ENCODE assay signal across 8 cellular contexts in genomic region chr16:55236655-55237054, GRCh38.
"Had no signal": no experiment of that assay in that cellular context is flagged by ENCODE, and none has a peak within 500 bp of the region (broad histone marks: within the 10 kb centered on the region; RNA-seq: fewer than 3 reads in every experiment).

No MANE protein-coding gene starts in this region.

- DNase-seq: GDM1, GF-D8 had no signal

- ATAC-seq: GM12878 had no signal

- FAIRE-seq: G401.6, GM12878, GM12891, GM12892, GM18507, GM19239 had no signal

- H3K4me3 ChIP-seq: GM12878 had no signal
